In genomic region chr6:33592280-33592594, GRCh38 we compare ENCODE assay signal across 13 cellular contexts. TPM values are rescaled to one million over a fixed set of nuclear protein-coding genes. Genes with fewer than 3 reads are reported as not detected.
DNase-seq lines count a peak whose midpoint lies in the region; ATAC-seq, FAIRE-seq and TF ChIP-seq lines count a peak whose summit lies in the region.
"Had no signal": no experiment of that assay in that cellular context is flagged by ENCODE, and none has a peak within 500 bp of the region (broad histone marks: within the 10 kb centered on the region; RNA-seq: fewer than 3 reads in every experiment).

No MANE protein-coding gene starts in this region.

- no peaks in the 10 kb centered on the region for H3K9me3 ChIP-seq in BLaER1
- H3K9me3 ChIP-seq in CD4-positive, CD25-positive, alpha-beta regulatory T cell (ENCODE audit: control insufficient read depth in 2 of 2, low read length in 2 of 2), result no peaks in the 10 kb centered on the region

- no peaks in the 10 kb centered on the region for H3K9me3 Mint-ChIP-seq in CD4-positive, CD25-positive, alpha-beta regulatory T cell
- H3K9me3 Mint-ChIP-seq in activated B cell treated with CpG ODN at 0.5 μM for 24 hours (no peaks in the 10 kb centered on the region), mesothelial cell of epicardium (no peaks in the 10 kb centered on the region)

- no peaks in the 10 kb centered on the region for H3K36me3 Mint-ChIP-seq in CD4-positive, CD25-positive, alpha-beta regulatory T cell
- no peaks in the 10 kb centered on the region for H3K36me3 Mint-ChIP-seq in activated B cell treated with CpG ODN at 0.5 μM for 24 hours (ENCODE audit: low read depth)
- H3K36me3 Mint-ChIP-seq in mesothelial cell of epicardium, result no peaks in the 10 kb centered on the region

- intact Hi-C loops in activated B cell treated with CpG ODN at 0.5 μM for 24 hours (cut with micrococcal nuclease), result loop anchor here (1.0 to 5.0 kb wide), 3 partner anchors 21 to 1395 kb away; no protein-coding TSS in a partner anchor

- no peaks in the 10 kb centered on the region for H4K20me1 ChIP-seq in BLaER1

- CTCF ChIA-PET in activated B cell treated with CpG ODN at 0.5 μM for 24 hours (lab: Charles Lee), result interaction anchor here (1.4 to 2.3 kb wide), 3 partner anchors 15 to 175 kb away, joined by 4 to 31 read pairs (median 17); no protein-coding TSS in a partner anchor

- no peak for ATAC-seq in CD4-positive, CD25-positive, alpha-beta regulatory T cell (ENCODE audit: low read depth in 2 of 2)
- no peak for ATAC-seq in activated B cell treated with CpG ODN at 0.5 μM for 24 hours (ENCODE audit: low read depth)

- H3K4me1 ChIP-seq in BLaER1, result peaks cover 85% of the 10 kb centered on the region
- H3K4me1 ChIP-seq in CD4-positive, CD25-positive, alpha-beta regulatory T cell (ENCODE audit: control insufficient read depth, insufficient read depth, low read length, poor library complexity, severe bottlenecking), result peaks cover 14% of the 10 kb centered on the region

- POLR2A ChIA-PET in activated B cell treated with CpG ODN at 0.5 μM for 24 hours (lab: Charles Lee), result interaction anchor here (0.6 to 4.3 kb wide), 14 partner anchors 9 to 644 kb away, joined by 3 to 37 read pairs (median 7); partner anchors contain the start of genes BAK1, HMGA1, ITPR3 and UQCC2

- no peak overlapping the region for H3K27ac ChIP-seq in BLaER1
- H3K27ac ChIP-seq in CD4-positive, CD25-positive, alpha-beta regulatory T cell (ENCODE audit: insufficient read depth, low read length, poor library complexity, severe bottlenecking), result no peak overlapping the region
- H3K27ac ChIP-seq: C4-2B had no signal

- no peaks in the 10 kb centered on the region for H3K27me3 ChIP-seq in BLaER1
- H3K27me3 ChIP-seq in CD4-positive, CD25-positive, alpha-beta regulatory T cell (ENCODE audit: control insufficient read depth, insufficient read depth, low read length), result no peaks in the 10 kb centered on the region
- H3K27me3 ChIP-seq: hepatocyte had no signal

- peak overlapping the region; percentile 34; the same call in 1 of the 2 replicates for H3K4me3 ChIP-seq in BLaER1
- no peak overlapping the region for H3K4me3 ChIP-seq in CD4-positive, CD25-positive, alpha-beta regulatory T cell (ENCODE audit: low read depth, low read length)
- H3K4me3 ChIP-seq: hepatocyte had no signal

- no peak overlapping the region for H3K9ac ChIP-seq in BLaER1

- H3K36me3 ChIP-seq in BLaER1, result no peaks in the 10 kb centered on the region
- no peaks in the 10 kb centered on the region for H3K36me3 ChIP-seq in CD4-positive, CD25-positive, alpha-beta regulatory T cell (ENCODE audit: control insufficient read depth, insufficient read depth, low read length)

- peaks cover 4% of the 10 kb centered on the region for H3K27me3 Mint-ChIP-seq in CD4-positive, CD25-positive, alpha-beta regulatory T cell
- H3K27me3 Mint-ChIP-seq in activated B cell treated with CpG ODN at 0.5 μM for 24 hours, result no peaks in the 10 kb centered on the region
- peaks cover 13% of the 10 kb centered on the region for H3K27me3 Mint-ChIP-seq in mesothelial cell of epicardium (ENCODE audit: low read depth)

- H3K4me1 Mint-ChIP-seq in CD4-positive, CD25-positive, alpha-beta regulatory T cell, result peaks cover 5 to 18% (median 13%) of the 10 kb centered on the region in 4 donors
- H3K4me1 Mint-ChIP-seq in activated B cell treated with CpG ODN at 0.5 μM for 24 hours, result peaks cover 65% of the 10 kb centered on the region
- H3K4me1 Mint-ChIP-seq in mesothelial cell of epicardium, result peaks cover 21% of the 10 kb centered on the region

- FAIRE-seq in frontal cortex (lab: Jason Lieb, UNC), result no peak
- FAIRE-seq: TTC549 had no signal

- peak overlapping the region in 3 of 4 donors; percentile 8 to 83 (median 77) for H3K4me3 Mint-ChIP-seq in CD4-positive, CD25-positive, alpha-beta regulatory T cell
- peak overlapping the region; percentile 58 for H3K4me3 Mint-ChIP-seq in activated B cell treated with CpG ODN at 0.5 μM for 24 hours
- H3K4me3 Mint-ChIP-seq in mesothelial cell of epicardium, result peak overlapping the region; percentile 32

- DNase-seq in CD4-positive, CD25-positive, alpha-beta regulatory T cell, result no peak
- peak; percentile 33 for DNase-seq in activated B cell treated with CpG ODN at 0.5 μM for 24 hours
- no peak for DNase-seq in mesothelial cell of epicardium (ENCODE audit: low spot score in 2 of 2, unreplicated experiment in 2 of 2)
- no peak for DNase-seq in medulla oblongata (ENCODE audit: extremely low spot score)
- DNase-seq in RKO (ENCODE audit: low spot score), result no peak
- no peak for DNase-seq in frontal cortex (ENCODE audit: low spot score in 2 of 2)
- DNase-seq: MM.1S, NCI-H2081 treated with DMSO at 0.1 percent for 48 hours, NCI-H774 had no signal

- H3K27ac Mint-ChIP-seq in CD4-positive, CD25-positive, alpha-beta regulatory T cell, result peak overlapping the region; percentile 87 to 93 (median 89)
- H3K27ac Mint-ChIP-seq in activated B cell treated with CpG ODN at 0.5 μM for 24 hours, result peak overlapping the region; percentile 93
- no peak overlapping the region for H3K27ac Mint-ChIP-seq in mesothelial cell of epicardium

- TF ChIP-seq CTCF in activated B cell treated with CpG ODN at 0.5 μM for 24 hours (IDR thresholded peaks at IDR 0.05), result no peak
- TF ChIP-seq CTCF in mesothelial cell of epicardium (IDR thresholded peaks at IDR 0.05; ENCODE audit: unreplicated experiment), result no peak

- peak overlapping the region; percentile 89 for H3K4me2 ChIP-seq in BLaER1

RNA-seq across cellular contexts. Expression of gene BAK1, which starts 12.2 kb away (rescaled TPM):
- 41.7 TPM for total RNA-seq in CD4-positive, CD25-positive, alpha-beta regulatory T cell
- polyA plus RNA-seq in CD4-positive, CD25-positive, alpha-beta regulatory T cell, result 10 to 100 TPM; 38.1 to 66.3 (median 54.4) TPM
- total RNA-seq in activated B cell treated with CpG ODN at 0.5 μM for 24 hours (29.5 and 29.6 TPM in 2 replicates), mesothelial cell of epicardium (14.0 to 15.1 TPM (median 15.0 TPM) in 3 replicates), frontal cortex (2.9 TPM)

RNA-seq across cellular contexts. Expression of gene ITPR3, which starts 28.9 kb away (rescaled TPM):
- 54.5 TPM for total RNA-seq in CD4-positive, CD25-positive, alpha-beta regulatory T cell
- 1 to 10 TPM; 1.3 to 2.2 (median 1.9) TPM for polyA plus RNA-seq in CD4-positive, CD25-positive, alpha-beta regulatory T cell
- 31.7 and 35.5 TPM in 2 replicates for total RNA-seq in activated B cell treated with CpG ODN at 0.5 μM for 24 hours
- total RNA-seq in mesothelial cell of epicardium, result 6.3 to 6.4 TPM (median 6.4 TPM) in 3 replicates
- 1.2 TPM for total RNA-seq in frontal cortex
